Comparison of ENCODE assay signal across 11 cellular contexts in the genomic region with DNA sequence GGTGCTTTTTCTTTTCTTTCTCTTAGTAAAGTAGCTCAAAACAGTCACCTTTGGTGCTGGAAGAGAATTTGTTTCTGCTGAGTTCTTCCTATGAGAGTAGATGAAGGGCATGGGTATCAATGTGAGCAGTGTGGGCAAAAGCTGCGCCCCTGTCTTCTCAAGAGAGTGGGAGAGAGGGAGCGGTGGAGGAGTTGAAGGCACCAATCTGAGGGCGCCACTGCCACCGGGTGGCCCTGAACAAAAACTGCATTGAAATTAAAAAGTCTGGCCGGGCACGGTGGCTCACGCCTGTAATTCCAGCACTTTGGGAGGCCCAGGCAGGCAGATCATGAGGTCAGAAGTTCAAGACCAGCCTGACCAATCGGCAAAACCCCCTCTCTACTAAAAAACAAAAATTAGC. TPM values are rescaled to one million over a fixed set of nuclear protein-coding genes. Genes with fewer than 3 reads are reported as not detected.
DNase-seq lines count a peak whose midpoint lies in the region; ATAC-seq and TF ChIP-seq lines count a peak whose summit lies in the region.
"Had no signal": no experiment of that assay in that cellular context is flagged by ENCODE, and none has a peak within 500 bp of the region (broad histone marks: within the 10 kb centered on the region; RNA-seq: fewer than 3 reads in every experiment).

No MANE protein-coding gene starts in this region.

- no peaks in the 10 kb centered on the region for H3K27me3 Mint-ChIP-seq in chondrocyte (ENCODE audit: low read depth)
- H3K27me3 Mint-ChIP-seq: activated naive CD8-positive, alpha-beta T cell treated with anti-CD3 and anti-CD28 coated beads, Interleukin-2, amount 10 ng/mL, durations not matched to agents 7 days and 5 days had no signal

- intact Hi-C loops in psoas muscle (cut with DNase I), result loop anchor here in 1 of 2 donors (10.0 kb wide), 1 partner anchor 64 kb away; no protein-coding TSS in a partner anchor

- no peak overlapping the region for H3K4me2 ChIP-seq in Loucy (ENCODE audit: low read depth, low read length, poor library complexity, severe bottlenecking)

- no peak overlapping the region for H3K27ac ChIP-seq in psoas muscle

- H3K4me1 ChIP-seq in Loucy (ENCODE audit: insufficient read depth, low read length, poor library complexity, severe bottlenecking), result no peaks in the 10 kb centered on the region
- H3K4me1 ChIP-seq in psoas muscle, result peaks cover 24% of the 10 kb centered on the region

- H3K27ac Mint-ChIP-seq in chondrocyte (ENCODE audit: unreplicated experiment), result peak overlapping the region; percentile 74
- H3K27ac Mint-ChIP-seq: activated naive CD8-positive, alpha-beta T cell treated with anti-CD3 and anti-CD28 coated beads, Interleukin-2, amount 10 ng/mL, durations not matched to agents 7 days and 5 days had no signal

- TF ChIP-seq CTCF in Loucy (conservative IDR thresholded peaks at IDR 0.05; ENCODE audit: low read length), result peak; percentile 47
- TF ChIP-seq CTCF in chondrocyte (IDR thresholded peaks at IDR 0.05), result peak; percentile 75
- peak; percentile 15 for TF ChIP-seq CTCF in psoas muscle (IDR thresholded peaks at IDR 0.05)

- no peaks in the 10 kb centered on the region for H3F3A ChIP-seq in Loucy (ENCODE audit: low read depth)

- peaks cover 22% of the 10 kb centered on the region for H3K4me1 Mint-ChIP-seq in chondrocyte (ENCODE audit: low read depth)

- H3K36me3 ChIP-seq in Loucy (ENCODE audit: insufficient read depth, low read length) (peaks cover 98% of the 10 kb centered on the region), psoas muscle (ENCODE audit: insufficient read depth in 1 of 2, low read depth in 1 of 2) (peaks cover 0 to 94% of the 10 kb centered on the region in 2 donors)

- ATAC-seq in psoas muscle (no peak), GM21529 (IDR thresholded peaks at IDR 0.05; ENCODE audit: unreplicated experiment) (no peak), GM18858 (IDR thresholded peaks at IDR 0.05; ENCODE audit: unreplicated experiment) (no peak)

- 76 to 82% (median 79%) methylated on average over 8 of the region's 8 CpGs for WGBS in psoas muscle, 3 donors

- H3K4me3 ChIP-seq in Loucy (ENCODE audit: low read length, poor library complexity, severe bottlenecking) (no peak overlapping the region), psoas muscle (no peak overlapping the region)

- peak; percentile 34 for DNase-seq in NCI-H82 (lab: John Stamatoyannopoulos, UW)
- DNase-seq in NCI-H82 treated with DMSO at 0.1 percent for 48 hours (lab: John Stamatoyannopoulos, UW; ENCODE audit: unreplicated experiment), result no peak
- no peak for DNase-seq in chondrocyte (ENCODE audit: low spot score)
- no peak for DNase-seq in psoas muscle
- no peak for DNase-seq in dedifferentiated amniotic fluid mesenchymal stem cell (ENCODE audit: extremely low spot score)
- DNase-seq: activated naive CD8-positive, alpha-beta T cell treated with anti-CD3 and anti-CD28 coated beads, Interleukin-2, amount 10 ng/mL, durations not matched to agents 7 days and 5 days; NCI-H1105 treated with DMSO at 0.1 percent for 48 hours had no signal

- H3K79me2 ChIP-seq in Loucy (ENCODE audit: insufficient read depth, low read length), result peaks cover 4% of the 10 kb centered on the region; the same call in 1 of the 2 replicates

- no peaks in the 10 kb centered on the region for H3K27me3 ChIP-seq in Loucy (ENCODE audit: insufficient read depth, low read length, poor library complexity, severe bottlenecking)
- H3K27me3 ChIP-seq in psoas muscle (ENCODE audit: insufficient read depth in 3 of 3, low read length in 2 of 3), result no peaks in the 10 kb centered on the region

- H3K9ac ChIP-seq in Loucy (ENCODE audit: low read depth, low read length, poor library complexity, severe bottlenecking), result no peak overlapping the region

- H3K9me3 Mint-ChIP-seq in chondrocyte (ENCODE audit: low read depth), result no peaks in the 10 kb centered on the region
- H3K9me3 Mint-ChIP-seq: activated naive CD8-positive, alpha-beta T cell treated with anti-CD3 and anti-CD28 coated beads, Interleukin-2, amount 10 ng/mL, durations not matched to agents 7 days and 5 days had no signal

- H2AFZ ChIP-seq in Loucy (ENCODE audit: low read length), result no peak overlapping the region

- peaks cover 42% of the 10 kb centered on the region for H4K20me1 ChIP-seq in Loucy (ENCODE audit: insufficient read depth, low read length, poor library complexity, severe bottlenecking)

- H3K36me3 Mint-ChIP-seq in chondrocyte (ENCODE audit: low read depth), result peaks cover 27% of the 10 kb centered on the region

- no peak overlapping the region for H3K4me3 Mint-ChIP-seq in chondrocyte (ENCODE audit: unreplicated experiment)
- H3K4me3 Mint-ChIP-seq: activated naive CD8-positive, alpha-beta T cell treated with anti-CD3 and anti-CD28 coated beads, Interleukin-2, amount 10 ng/mL, durations not matched to agents 7 days and 5 days had no signal

- no peaks in the 10 kb centered on the region for H3K9me2 ChIP-seq in Loucy (replicated peaks; ENCODE audit: low read depth, low read length)

- H3K9me3 ChIP-seq in Loucy (ENCODE audit: insufficient read depth, low read depth, low read length), result no peaks in the 10 kb centered on the region
- no peaks in the 10 kb centered on the region for H3K9me3 ChIP-seq in psoas muscle

RNA-seq across cellular contexts. Expression of gene EPHX3, which starts 28.7 kb away (rescaled TPM):
- total RNA-seq in chondrocyte (0.15 to 0.38 TPM in 2 of 3 replicates, not detected in the other), psoas muscle (under 1 TPM in 2 of 4 donors, not detected in 2; 0.19 to 0.20 TPM)
- under 1 TPM; 0.05 to 0.20 (median 0.08) TPM for polyA plus RNA-seq in psoas muscle
- total RNA-seq: activated naive CD8-positive, alpha-beta T cell treated with anti-CD3 and anti-CD28 coated beads, Interleukin-2, amount 10 ng/mL, durations not matched to agents 7 days and 5 days; pulmonary artery endothelial cell had no signal

Comparison
In these comparisons a context has a peak if more than half of its experiments do, and no peak if none do; other contexts are left out.
1. CTCF ChIP-seq: peak in every context shown above with its lines; median percentile 75 in chondrocyte; 47 in Loucy; 15 in psoas muscle.